9 cellular contexts compared by ENCODE assay signal in the genomic region with DNA sequence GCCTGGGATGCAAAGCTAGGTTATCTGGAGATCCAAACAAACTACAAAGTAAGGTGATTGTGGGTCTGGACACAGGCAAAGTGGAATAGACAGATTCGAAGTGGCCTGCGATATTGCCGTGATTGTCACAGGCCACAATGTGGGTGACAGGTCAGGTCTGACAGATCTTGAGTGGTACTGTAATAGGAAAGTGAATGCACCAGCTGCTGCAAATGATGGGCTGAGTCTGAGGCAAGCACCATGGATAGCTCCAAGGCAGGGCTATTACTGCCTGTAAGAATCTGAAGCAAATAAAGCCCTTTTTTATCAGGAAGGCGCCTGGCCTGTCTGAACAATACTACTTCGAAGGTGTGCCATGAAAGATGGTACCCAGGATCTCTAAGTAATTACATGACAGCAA. TPM values are rescaled to one million over a fixed set of nuclear protein-coding genes. Genes with fewer than 3 reads are reported as not detected.
DNase-seq lines count a peak whose midpoint lies in the region; FAIRE-seq and TF ChIP-seq lines count a peak whose summit lies in the region.
"Had no signal": no experiment of that assay in that cellular context is flagged by ENCODE, and none has a peak within 500 bp of the region (broad histone marks: within the 10 kb centered on the region; RNA-seq: fewer than 3 reads in every experiment).

No MANE protein-coding gene starts in this region.

- TF ChIP-seq CTCF in astrocyte (IDR thresholded peaks at IDR 0.05; ENCODE audit: insufficient read depth, low read depth, low read length) (no peak), osteocyte (IDR thresholded peaks at IDR 0.05) (no peak)

- no peak overlapping the region for H2AFZ ChIP-seq in astrocyte (ENCODE audit: low read depth, low read length)

- no peak overlapping the region for H3K4me3 ChIP-seq in astrocyte (ENCODE audit: insufficient read depth, low read depth, low read length)

- H3K79me2 ChIP-seq in astrocyte (ENCODE audit: insufficient read depth, low read length) = peaks cover 90% of the 10 kb centered on the region

- H3K4me2 ChIP-seq in astrocyte (ENCODE audit: low read length) = no peak overlapping the region

- DNase-seq in AG20443 (ENCODE audit: low spot score) (peak; percentile 41), HuH-7.5 (ENCODE audit: low spot score) (peak; percentile 25), astrocyte (ENCODE audit: low read depth) (peak; percentile 17), kidney glomerular epithelial cell (lab: John Stamatoyannopoulos, UW) (peak; percentile 11), osteocyte (ENCODE audit: extremely low spot score, unreplicated experiment) (no peak), GM19239 (ENCODE audit: insufficient read length, low spot score) (no peak), NCI-H748 (lab: John Stamatoyannopoulos, UW; ENCODE audit: unreplicated experiment) (no peak)
- no peak for DNase-seq in stimulated activated CD4-positive, alpha-beta T cell treated with anti-CD3 and anti-CD28 coated beads, Interleukin-2, amount 100 ng/mL, for 48 hours
- DNase-seq: CD4-positive, alpha-beta memory T cell had no signal

- H3K27ac ChIP-seq in astrocyte (ENCODE audit: low read depth, low read length) = no peak overlapping the region

- no peaks in the 10 kb centered on the region for H3K27me3 ChIP-seq in astrocyte (ENCODE audit: insufficient read depth, low read length)

- H3K9me3 Mint-ChIP-seq in astrocyte (ENCODE audit: unreplicated experiment) (peaks cover 3% of the 10 kb centered on the region), osteocyte (ENCODE audit: unreplicated experiment) (no peaks in the 10 kb centered on the region)
- H3K9me3 Mint-ChIP-seq: CD4-positive, alpha-beta memory T cell had no signal

- no peaks in the 10 kb centered on the region for H3K9me3 ChIP-seq in astrocyte (ENCODE audit: insufficient read depth, low read depth, low read length)

- no peak overlapping the region for H3K9ac ChIP-seq in astrocyte (ENCODE audit: low read length)

- no peak overlapping the region for H3K4me3 Mint-ChIP-seq in astrocyte (ENCODE audit: unreplicated experiment)
- no peak overlapping the region for H3K4me3 Mint-ChIP-seq in osteocyte (ENCODE audit: unreplicated experiment)
- H3K4me3 Mint-ChIP-seq: CD4-positive, alpha-beta memory T cell had no signal

- H3K36me3 Mint-ChIP-seq in astrocyte (ENCODE audit: low read depth, unreplicated experiment) (peaks cover 2% of the 10 kb centered on the region), osteocyte (ENCODE audit: unreplicated experiment) (no peaks in the 10 kb centered on the region)

- no peaks in the 10 kb centered on the region for H3K27me3 Mint-ChIP-seq in astrocyte (ENCODE audit: low read depth, unreplicated experiment)
- H3K27me3 Mint-ChIP-seq in osteocyte (ENCODE audit: unreplicated experiment) = no peaks in the 10 kb centered on the region
- H3K27me3 Mint-ChIP-seq: CD4-positive, alpha-beta memory T cell had no signal

- H4K20me1 ChIP-seq in astrocyte (ENCODE audit: insufficient read depth, low read length) = peaks cover 81% of the 10 kb centered on the region

- no peaks in the 10 kb centered on the region for H3K4me1 ChIP-seq in astrocyte (ENCODE audit: insufficient read depth, low read length)

- FAIRE-seq in astrocyte (lab: Jason Lieb, UNC) = no peak
- no peak for FAIRE-seq in GM19239 (lab: Jason Lieb, UNC)

- H3K27ac Mint-ChIP-seq in astrocyte (ENCODE audit: unreplicated experiment) (no peak overlapping the region), osteocyte (ENCODE audit: unreplicated experiment) (no peak overlapping the region)

- H3K36me3 ChIP-seq in astrocyte (ENCODE audit: insufficient read depth, low read length) = no peaks in the 10 kb centered on the region

- H3K4me1 Mint-ChIP-seq in astrocyte (ENCODE audit: low read depth, unreplicated experiment) (peaks cover 4% of the 10 kb centered on the region), osteocyte (ENCODE audit: unreplicated experiment) (no peaks in the 10 kb centered on the region)

RNA-seq across cellular contexts. Expression of gene ARMC8, which starts 10.0 kb away (rescaled TPM):
- total RNA-seq in astrocyte = 33.2 and 36.5 TPM in 2 replicates
- total RNA-seq in osteocyte = 38.3 and 46.5 TPM in 2 replicates

RNA-seq across cellular contexts. Expression of gene DBR1, which starts 22.3 kb away (rescaled TPM):
- 14.8 and 14.9 TPM in 2 replicates for total RNA-seq in astrocyte
- 17.1 and 18.3 TPM in 2 replicates for total RNA-seq in osteocyte

Comparison
In these comparisons a context has a peak if more than half of its experiments do, and no peak if none do; other contexts are left out.
1. DNase-seq: peak in AG20443 (single experiment), HuH-7.5 (single experiment), astrocyte (single experiment) and kidney glomerular epithelial cell (single experiment); none in stimulated activated CD4-positive, alpha-beta T cell treated with anti-CD3 and anti-CD28 coated beads, Interleukin-2, amount 100 ng/mL, for 48 hours (0 of 2), osteocyte (single experiment), GM19239 (single experiment) and NCI-H748 (single experiment).